In genomic region chr19:49687566-49688316, GRCh38 we compare ENCODE assay signal across 11 cellular contexts. TPM values are rescaled to one million over a fixed set of nuclear protein-coding genes. Genes with fewer than 3 reads are reported as not detected.
DNase-seq lines count a peak whose midpoint lies in the region; ATAC-seq and TF ChIP-seq lines count a peak whose summit lies in the region.
"Had no signal": no experiment of that assay in that cellular context is flagged by ENCODE, and none has a peak within 500 bp of the region (broad histone marks: within the 10 kb centered on the region; RNA-seq: fewer than 3 reads in every experiment).

No MANE protein-coding gene starts in this region.

- H3F3A ChIP-seq in neural progenitor cell (ENCODE audit: low read depth) = peaks cover 73% of the 10 kb centered on the region

- no peak overlapping the region for H3K4me3 ChIP-seq in neural progenitor cell

- no peaks in the 10 kb centered on the region for H3K27me3 ChIP-seq in neural progenitor cell

- no peaks in the 10 kb centered on the region for H3K9me3 ChIP-seq in neural progenitor cell (ENCODE audit: low read depth)

- no peaks in the 10 kb centered on the region for H3K36me3 ChIP-seq in neural progenitor cell

- DNase-seq in ELR (ENCODE audit: low read depth) = peak; percentile 64
- peak; percentile 42 to 58 for DNase-seq in Kasumi-1 (lab: John Stamatoyannopoulos, UW)
- peak; percentile 81 for DNase-seq in dermis blood vessel endothelial cell
- no peak for DNase-seq in neural progenitor cell (ENCODE audit: low spot score)
- no peak for DNase-seq in OCI-M2 (lab: John Stamatoyannopoulos, UW; ENCODE audit: unreplicated experiment)
- no peak for DNase-seq in NCI-H446 (lab: John Stamatoyannopoulos, UW)
- DNase-seq: COR-L47; naive thymus-derived CD4-positive, alpha-beta T cell; NCI-H1105 treated with DMSO at 0.1 percent for 48 hours; NCI-H774 had no signal

- no peak overlapping the region for H3K27ac Mint-ChIP-seq in neural progenitor cell

- H3K4me1 ChIP-seq in neural progenitor cell = peaks cover 14% of the 10 kb centered on the region

- H3K27ac ChIP-seq in neural progenitor cell = no peak overlapping the region

- no peak overlapping the region for H2AFZ ChIP-seq in neural progenitor cell (replicated peaks)

- no peak overlapping the region for H3K4me2 ChIP-seq in neural progenitor cell

- peaks cover 12% of the 10 kb centered on the region for H3K27me3 Mint-ChIP-seq in neural progenitor cell (ENCODE audit: insufficient read depth, low read depth)

- peaks cover 15% of the 10 kb centered on the region for H3K36me3 Mint-ChIP-seq in neural progenitor cell

- H3K9me3 Mint-ChIP-seq in neural progenitor cell = no peaks in the 10 kb centered on the region

- ATAC-seq in HG02642 (IDR thresholded peaks at IDR 0.05; ENCODE audit: poor library complexity, unreplicated experiment) = no peak
- ATAC-seq: naive thymus-derived CD4-positive, alpha-beta T cell had no signal

- no peak for TF ChIP-seq CTCF in neural progenitor cell (IDR thresholded peaks at IDR 0.05)

- H3K4me1 Mint-ChIP-seq in neural progenitor cell = peaks cover 36% of the 10 kb centered on the region

- peaks cover 67% of the 10 kb centered on the region for H4K20me1 ChIP-seq in neural progenitor cell (ENCODE audit: low read depth)

- H3K79me2 ChIP-seq in neural progenitor cell (ENCODE audit: low read depth) = peaks cover 49% of the 10 kb centered on the region

- no peak overlapping the region for H3K9ac ChIP-seq in neural progenitor cell

- peak overlapping the region; percentile 74 for H3K4me3 Mint-ChIP-seq in neural progenitor cell

RNA-seq across cellular contexts. Expression of gene ADM5, which starts 1.7 kb away (rescaled TPM):
- total RNA-seq in dermis blood vessel endothelial cell (0.70 and 1.5 TPM in 2 replicates), neural progenitor cell (ENCODE audit: low replicate concordance) (6.0 and 9.4 TPM in 2 replicates)

RNA-seq across cellular contexts. Expression of gene CPT1C, which starts 3.2 kb away (rescaled TPM):
- total RNA-seq in dermis blood vessel endothelial cell (19.1 and 19.5 TPM in 2 replicates), neural progenitor cell (ENCODE audit: low replicate concordance) (51.7 and 105 TPM in 2 replicates)

RNA-seq across cellular contexts. Expression of gene PRMT1, which starts 10.7 kb away (rescaled TPM):
- 282 and 338 TPM in 2 replicates for total RNA-seq in dermis blood vessel endothelial cell
- total RNA-seq in neural progenitor cell (ENCODE audit: low replicate concordance) = 480 and 755 TPM in 2 replicates

RNA-seq across cellular contexts. Expression of gene BCL2L12, which starts 22.0 kb away (rescaled TPM):
- total RNA-seq in dermis blood vessel endothelial cell (3.1 and 9.2 TPM in 2 replicates), neural progenitor cell (ENCODE audit: low replicate concordance) (6.1 and 41.8 TPM in 2 replicates)

RNA-seq across cellular contexts. Expression of gene IRF3, which starts 22.1 kb away (rescaled TPM):
- total RNA-seq in dermis blood vessel endothelial cell (47.3 and 79.9 TPM in 2 replicates), neural progenitor cell (ENCODE audit: low replicate concordance) (29.5 and 65.1 TPM in 2 replicates)

Comparison
In these comparisons a context has a peak if more than half of its experiments do, and no peak if none do; other contexts are left out.
1. DNase-seq: peak in ELR (single experiment), Kasumi-1 (2 of 2) and dermis blood vessel endothelial cell (single experiment); none in neural progenitor cell (single experiment), OCI-M2 (single experiment) and NCI-H446 (0 of 2).